ENCODE assay signal across 19 cellular contexts in the genomic region with DNA sequence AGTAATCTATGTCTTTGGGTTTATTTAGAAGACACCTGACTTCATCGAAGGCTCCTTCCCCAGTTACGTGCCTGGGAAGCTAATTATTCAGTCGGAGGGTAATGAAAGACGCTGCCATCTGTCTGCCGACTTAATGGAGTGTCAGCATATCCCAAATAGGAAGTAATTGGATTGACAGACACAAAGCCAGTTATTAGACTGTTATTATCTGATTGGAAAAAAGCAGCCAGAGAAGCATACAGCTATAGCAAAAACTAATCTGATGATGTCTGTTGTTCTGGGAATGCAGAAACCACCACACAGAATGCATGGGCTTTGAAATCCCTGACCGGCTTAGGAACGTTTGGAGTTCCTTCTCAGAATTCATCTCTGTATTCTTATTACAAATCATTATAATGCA.
A peak's percentile ranks its signal among the peaks of the same experiment; 100 is the strongest.
DNase-seq lines count a peak whose midpoint lies in the region; ATAC-seq and TF ChIP-seq lines count a peak whose summit lies in the region.
"Had no signal": no experiment of that assay in that cellular context is flagged by ENCODE, and none has a peak within 500 bp of the region (broad histone marks: within the 10 kb centered on the region; RNA-seq: fewer than 3 reads in every experiment).

No MANE protein-coding gene starts in this region.

- no peaks in the 10 kb centered on the region for H3K36me3 Mint-ChIP-seq in glutamatergic neuron (ENCODE audit: unreplicated experiment)

- H3K4me1 Mint-ChIP-seq in glutamatergic neuron (ENCODE audit: low read depth, unreplicated experiment): peaks cover 23% of the 10 kb centered on the region
- H3K4me1 Mint-ChIP-seq: B cell had no signal

- no peaks in the 10 kb centered on the region for H3K9me3 Mint-ChIP-seq in glutamatergic neuron (ENCODE audit: unreplicated experiment)
- H3K9me3 Mint-ChIP-seq: CD4-positive, CD25-positive, alpha-beta regulatory T cell had no signal

- H3K27me3 Mint-ChIP-seq in glutamatergic neuron (ENCODE audit: unreplicated experiment): no peaks in the 10 kb centered on the region
- H3K27me3 Mint-ChIP-seq: B cell; CD4-positive, CD25-positive, alpha-beta regulatory T cell had no signal

- peak overlapping the region; percentile 25 for H3K4me3 Mint-ChIP-seq in glutamatergic neuron (ENCODE audit: unreplicated experiment)
- H3K4me3 Mint-ChIP-seq: B cell had no signal

- DNase-seq in NCI-H1105 treated with DMSO at 0.1 percent for 48 hours (lab: John Stamatoyannopoulos, UW) (peak; percentile 2), NCI-H1105 (lab: John Stamatoyannopoulos, UW) (no peak), NCI-H2171 (lab: John Stamatoyannopoulos, UW) (peak; percentile 67), NCI-H82 (lab: John Stamatoyannopoulos, UW) (peak; percentile 98), glutamatergic neuron (no peak), hepatic stellate cell (ENCODE audit: low spot score) (no peak)
- no peak for DNase-seq in stimulated activated CD8-positive, alpha-beta memory T cell treated with anti-CD3 and anti-CD28 coated beads, Interleukin-4, amount 100 ng/mL, for 48 hours
- DNase-seq: CD4-positive, CD25-positive, alpha-beta regulatory T cell; COR-L47; Kasumi-1; MM.1S; NCI-H1436; NCI-H2029 treated with DMSO at 0.1 percent for 48 hours; NCI-H226; NCI-H526 treated with DMSO at 0.1 percent for 48 hours; OCI-M1; Right ventricle myocardium superior had no signal

- no peak for TF ChIP-seq CTCF in glutamatergic neuron (IDR thresholded peaks at IDR 0.05; ENCODE audit: partially characterized antibody, unreplicated experiment)

- ATAC-seq in GM19351 (IDR thresholded peaks at IDR 0.05; ENCODE audit: unreplicated experiment): no peak

- H3K27ac Mint-ChIP-seq in glutamatergic neuron (ENCODE audit: unreplicated experiment): peak overlapping the region; percentile 74
- H3K27ac Mint-ChIP-seq: B cell; CD4-positive, CD25-positive, alpha-beta regulatory T cell had no signal

Comparison
In these comparisons a context has a peak if more than half of its experiments do, and no peak if none do; other contexts are left out.
1. DNase-seq: peak in NCI-H1105 treated with DMSO at 0.1 percent for 48 hours (single experiment), NCI-H2171 (single experiment) and NCI-H82 (single experiment); none in NCI-H1105 (single experiment), glutamatergic neuron (single experiment), hepatic stellate cell (single experiment) and stimulated activated CD8-positive, alpha-beta memory T cell treated with anti-CD3 and anti-CD28 coated beads, Interleukin-4, amount 100 ng/mL, for 48 hours (single experiment).